In the genomic region with DNA sequence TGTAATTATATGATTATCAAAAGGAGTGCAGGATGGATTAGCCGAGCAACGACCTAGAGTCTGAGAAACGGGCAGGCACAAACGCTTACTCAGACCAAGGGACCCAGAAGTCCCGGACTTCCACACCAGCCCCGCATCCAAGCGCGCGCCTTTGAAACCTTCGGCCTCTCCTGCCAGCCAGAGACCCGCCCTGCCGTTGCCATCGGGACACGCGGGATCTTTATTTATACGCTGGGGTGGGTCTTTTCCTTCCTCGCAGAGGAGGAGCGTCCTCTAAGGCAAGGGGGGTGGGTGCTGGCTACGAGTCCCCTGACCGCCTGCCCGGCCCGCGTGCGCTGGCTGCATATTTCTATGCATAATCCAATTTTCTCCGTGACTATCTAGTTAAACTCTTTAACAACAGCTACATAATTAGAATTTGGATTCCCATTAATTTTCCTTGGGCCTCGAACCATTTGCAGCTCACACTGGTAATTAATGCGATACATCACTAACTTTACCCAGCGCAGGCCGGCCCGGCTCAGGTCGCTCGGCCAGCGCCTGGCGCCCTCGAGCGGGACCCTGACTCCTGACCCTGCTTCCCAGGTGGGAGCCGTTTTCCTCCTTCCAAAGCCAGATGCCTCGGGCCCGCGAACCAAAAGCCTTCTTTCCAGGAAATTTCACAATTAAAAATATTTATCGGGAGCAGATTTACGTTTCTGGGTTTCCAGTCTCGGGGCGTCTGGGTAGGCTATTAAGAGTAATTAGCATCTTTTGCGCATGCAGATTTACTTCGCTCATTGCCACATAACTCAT, we compare ENCODE assay signal across 1 cellular context.
TF ChIP-seq lines count a peak whose summit lies in the region.

No MANE protein-coding gene starts in this region.

TF ChIP-seq in WTC11, 78 proteins besides CTCF, POLR2A, EP300 and RAD21 (continued from another document):
- TF ChIP-seq ATF2 (CRISPR knock-in tag; IDR thresholded peaks at IDR 0.05; ENCODE audit: borderline replicate concordance, low read depth), result no peak
